ENCODE assay signal across 9 cellular contexts in the genomic region with DNA sequence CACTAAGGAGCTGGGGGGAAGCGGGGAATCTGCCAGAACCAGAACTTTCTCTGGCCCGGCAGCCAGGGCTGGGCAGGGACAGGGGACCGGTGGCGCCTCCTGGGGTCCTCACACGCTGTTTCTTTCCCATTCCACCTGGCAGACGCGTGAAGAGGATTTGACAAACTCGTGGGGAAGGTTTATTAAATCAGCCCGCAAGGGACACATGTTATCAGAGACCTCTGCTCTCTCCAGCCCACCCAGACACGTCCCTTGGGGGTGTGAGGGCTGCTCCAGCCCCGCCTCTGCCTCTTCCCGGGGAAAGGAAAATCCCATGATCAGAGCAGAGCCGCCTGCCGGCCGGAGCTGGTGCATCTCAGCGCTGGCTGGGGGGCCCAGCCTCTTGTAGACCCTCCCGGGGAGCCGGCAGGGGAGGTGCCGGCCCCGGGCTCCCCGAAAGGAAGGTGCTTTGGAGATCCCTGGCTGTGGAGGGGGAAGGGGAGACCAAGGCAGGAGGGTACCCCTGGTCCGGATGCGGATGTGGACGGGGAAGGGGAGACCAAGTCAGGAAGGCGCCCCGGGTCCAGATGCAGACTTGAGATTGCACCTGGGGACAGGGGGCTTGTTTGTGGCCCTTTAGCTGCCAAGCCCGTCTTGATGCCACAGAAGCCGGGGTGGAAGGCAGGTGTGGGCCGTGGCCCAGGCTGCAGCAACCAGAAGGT.
DNase-seq lines count a peak whose midpoint lies in the region; ATAC-seq and TF ChIP-seq lines count a peak whose summit lies in the region.
"Had no signal": no experiment of that assay in that cellular context is flagged by ENCODE, and none has a peak within 500 bp of the region (broad histone marks: within the 10 kb centered on the region; RNA-seq: fewer than 3 reads in every experiment).

No MANE protein-coding gene starts in this region.

- H3K9me3 Mint-ChIP-seq in glutamatergic neuron (ENCODE audit: unreplicated experiment): peaks cover 1% of the 10 kb centered on the region
- no peaks in the 10 kb centered on the region for H3K9me3 Mint-ChIP-seq in activated naive CD4-positive, alpha-beta T cell treated with anti-CD3 and anti-CD28 coated beads for 36 hours

- H3K36me3 ChIP-seq in Panc1 (ENCODE audit: control insufficient read depth, insufficient read depth, low read length): no peaks in the 10 kb centered on the region
- H3K36me3 ChIP-seq in spleen: peaks cover 0 to 27% (median 16%) of the 10 kb centered on the region in 6 donors

- peak overlapping the region; percentile 15 for H3K4me3 Mint-ChIP-seq in glutamatergic neuron (ENCODE audit: unreplicated experiment)
- no peak overlapping the region for H3K4me3 Mint-ChIP-seq in activated naive CD4-positive, alpha-beta T cell treated with anti-CD3 and anti-CD28 coated beads for 36 hours

- intact Hi-C loops in Panc1 (cut with micrococcal nuclease; ENCODE audit: unreplicated experiment) (no loop called here), spleen (cut with DNase I; ENCODE audit: low total_unique reads) (no loop called here)
- intact Hi-C loops in activated naive CD4-positive, alpha-beta T cell treated with anti-CD3 and anti-CD28 coated beads for 36 hours (cut with micrococcal nuclease): no loop called here

- peak; percentile 23 for DNase-seq in G401 (ENCODE audit: low spot score)
- DNase-seq in Panc1 (ENCODE audit: low read depth, low spot score): no peak
- peak; percentile 79 for DNase-seq in glutamatergic neuron
- peak; percentile 69 for DNase-seq in spleen
- DNase-seq in activated naive CD4-positive, alpha-beta T cell treated with anti-CD3 and anti-CD28 coated beads for 36 hours: no peak
- DNase-seq: activated CD4-positive, alpha-beta T cell treated with anti-CD3 and anti-CD28 coated beads, Interleukin-2, amount 50 U/mL, for 4 hours; NCI-H1417 treated with DMSO at 0.1 percent for 48 hours had no signal

- 76 to 90% (median 82%) methylated on average over 26 to 29 of the region's 29 CpGs for WGBS in spleen, 5 donors

- H3K9me3 ChIP-seq in Panc1 (ENCODE audit: control insufficient read depth, insufficient read depth, low read depth, low read length) (no peaks in the 10 kb centered on the region), spleen (no peaks in the 10 kb centered on the region)

- H3K27ac Mint-ChIP-seq in glutamatergic neuron (ENCODE audit: unreplicated experiment): peak overlapping the region; percentile 28
- H3K27ac Mint-ChIP-seq in activated naive CD4-positive, alpha-beta T cell treated with anti-CD3 and anti-CD28 coated beads for 36 hours: no peak overlapping the region

- H3K27ac ChIP-seq in Panc1 (ENCODE audit: low read length): no peak overlapping the region
- no peak overlapping the region for H3K27ac ChIP-seq in spleen

- ATAC-seq in Panc1: peak; percentile 11; the same call in 1 of the 2 replicates
- no peak for ATAC-seq in HG02588 (IDR thresholded peaks at IDR 0.05; ENCODE audit: unreplicated experiment)
- no peak for ATAC-seq in GM18861 (IDR thresholded peaks at IDR 0.05; ENCODE audit: unreplicated experiment)

- H3K4me1 ChIP-seq in Panc1 (ENCODE audit: control insufficient read depth, insufficient read depth, low read length) (no peaks in the 10 kb centered on the region; the same call in 1 of the 2 replicates), spleen (peaks cover 0 to 20% (median 0%) of the 10 kb centered on the region in 6 donors)

- no peak overlapping the region for H3K4me3 ChIP-seq in Panc1 (ENCODE audit: low read depth in 2 of 2, low read length in 2 of 2)
- no peak overlapping the region for H3K4me3 ChIP-seq in spleen

- H3K4me1 Mint-ChIP-seq in glutamatergic neuron (ENCODE audit: low read depth, unreplicated experiment): peaks cover 20% of the 10 kb centered on the region
- peaks cover under 1% of the 10 kb centered on the region for H3K4me1 Mint-ChIP-seq in activated naive CD4-positive, alpha-beta T cell treated with anti-CD3 and anti-CD28 coated beads for 36 hours (ENCODE audit: low read depth)

- TF ChIP-seq CTCF in Panc1 (IDR thresholded peaks at IDR 0.05): peak; percentile 61
- no peak for TF ChIP-seq CTCF in glutamatergic neuron (IDR thresholded peaks at IDR 0.05; ENCODE audit: partially characterized antibody, unreplicated experiment)
- TF ChIP-seq CTCF in spleen (IDR thresholded peaks at IDR 0.05 in 8 of 11, conservative IDR thresholded peaks at IDR 0.05 in 3 of 11): peak in 2 of 11 experiments; percentile 7 to 13

- H3K27me3 Mint-ChIP-seq in glutamatergic neuron (ENCODE audit: unreplicated experiment): peaks cover 5% of the 10 kb centered on the region
- no peaks in the 10 kb centered on the region for H3K27me3 Mint-ChIP-seq in activated naive CD4-positive, alpha-beta T cell treated with anti-CD3 and anti-CD28 coated beads for 36 hours (ENCODE audit: low read depth)

- CTCF ChIA-PET in Panc1 (lab: Charles Lee): interaction anchor here (0.6 kb wide), 1 partner anchor 573 kb away, joined by 4 read pairs; no protein-coding TSS in a partner anchor
- CTCF ChIA-PET in activated naive CD4-positive, alpha-beta T cell treated with anti-CD3 and anti-CD28 coated beads for 36 hours (lab: Charles Lee): no interaction called here

- no TSS peak for BruUV-seq in Panc1 (replicated peaks; lab: Mats Ljungman, UMichigan)

- no peaks in the 10 kb centered on the region for H3K36me3 Mint-ChIP-seq in glutamatergic neuron (ENCODE audit: unreplicated experiment)
- H3K36me3 Mint-ChIP-seq in activated naive CD4-positive, alpha-beta T cell treated with anti-CD3 and anti-CD28 coated beads for 36 hours (ENCODE audit: low read depth): no peaks in the 10 kb centered on the region

- in situ Hi-C loops in G401 (cut with HindIII; ENCODE audit: low sequenced_read_pairs) (no loop called here), Panc1 (cut with HindIII; ENCODE audit: low pct_unique_long_range_greater_than_20kb, low sequenced_read_pairs) (no loop called here)

- no peaks in the 10 kb centered on the region for H3K27me3 ChIP-seq in Panc1 (ENCODE audit: control insufficient read depth, insufficient read depth, low read length)
- H3K27me3 ChIP-seq in spleen (replicated peaks in 1 of 7): no peaks in the 10 kb centered on the region

- TF ChIP-seq POLR2A in spleen (IDR thresholded peaks at IDR 0.05): no peak

- POLR2A ChIA-PET in Panc1 (lab: Charles Lee): no interaction called here

Comparison
In these comparisons a context has a peak if more than half of its experiments do, and no peak if none do; other contexts are left out.
1. DNase-seq: peak in G401 (single experiment), glutamatergic neuron (single experiment) and spleen (single experiment); none in Panc1 (single experiment) and activated naive CD4-positive, alpha-beta T cell treated with anti-CD3 and anti-CD28 coated beads for 36 hours (single experiment).